In genomic region chr2:75587954-75588587, GRCh38 we compare ENCODE assay signal across 1 cellular context.
TF ChIP-seq lines count a peak whose summit lies in the region.

No MANE protein-coding gene starts in this region.

TF ChIP-seq in GM23338, 12 proteins besides CTCF, POLR2A, EP300 and RAD21 (continued from another document):
- TF ChIP-seq ETS1 (IDR thresholded peaks at IDR 0.05) (no peak), ZNF331 (CRISPR knock-in tag; IDR thresholded peaks at IDR 0.05; ENCODE audit: low read depth) (no peak), POLR2AphosphoS5 (IDR thresholded peaks at IDR 0.05; ENCODE audit: low read depth) (no peak), STAT1 (IDR thresholded peaks at IDR 0.05; ENCODE audit: unreplicated experiment) (no peak), JUNB (IDR thresholded peaks at IDR 0.05; ENCODE audit: unreplicated experiment) (no peak), EZH2phosphoT487 (IDR thresholded peaks at IDR 0.05; ENCODE audit: unreplicated experiment) (no peak)
- TF ChIP-seq, protein P1, sequence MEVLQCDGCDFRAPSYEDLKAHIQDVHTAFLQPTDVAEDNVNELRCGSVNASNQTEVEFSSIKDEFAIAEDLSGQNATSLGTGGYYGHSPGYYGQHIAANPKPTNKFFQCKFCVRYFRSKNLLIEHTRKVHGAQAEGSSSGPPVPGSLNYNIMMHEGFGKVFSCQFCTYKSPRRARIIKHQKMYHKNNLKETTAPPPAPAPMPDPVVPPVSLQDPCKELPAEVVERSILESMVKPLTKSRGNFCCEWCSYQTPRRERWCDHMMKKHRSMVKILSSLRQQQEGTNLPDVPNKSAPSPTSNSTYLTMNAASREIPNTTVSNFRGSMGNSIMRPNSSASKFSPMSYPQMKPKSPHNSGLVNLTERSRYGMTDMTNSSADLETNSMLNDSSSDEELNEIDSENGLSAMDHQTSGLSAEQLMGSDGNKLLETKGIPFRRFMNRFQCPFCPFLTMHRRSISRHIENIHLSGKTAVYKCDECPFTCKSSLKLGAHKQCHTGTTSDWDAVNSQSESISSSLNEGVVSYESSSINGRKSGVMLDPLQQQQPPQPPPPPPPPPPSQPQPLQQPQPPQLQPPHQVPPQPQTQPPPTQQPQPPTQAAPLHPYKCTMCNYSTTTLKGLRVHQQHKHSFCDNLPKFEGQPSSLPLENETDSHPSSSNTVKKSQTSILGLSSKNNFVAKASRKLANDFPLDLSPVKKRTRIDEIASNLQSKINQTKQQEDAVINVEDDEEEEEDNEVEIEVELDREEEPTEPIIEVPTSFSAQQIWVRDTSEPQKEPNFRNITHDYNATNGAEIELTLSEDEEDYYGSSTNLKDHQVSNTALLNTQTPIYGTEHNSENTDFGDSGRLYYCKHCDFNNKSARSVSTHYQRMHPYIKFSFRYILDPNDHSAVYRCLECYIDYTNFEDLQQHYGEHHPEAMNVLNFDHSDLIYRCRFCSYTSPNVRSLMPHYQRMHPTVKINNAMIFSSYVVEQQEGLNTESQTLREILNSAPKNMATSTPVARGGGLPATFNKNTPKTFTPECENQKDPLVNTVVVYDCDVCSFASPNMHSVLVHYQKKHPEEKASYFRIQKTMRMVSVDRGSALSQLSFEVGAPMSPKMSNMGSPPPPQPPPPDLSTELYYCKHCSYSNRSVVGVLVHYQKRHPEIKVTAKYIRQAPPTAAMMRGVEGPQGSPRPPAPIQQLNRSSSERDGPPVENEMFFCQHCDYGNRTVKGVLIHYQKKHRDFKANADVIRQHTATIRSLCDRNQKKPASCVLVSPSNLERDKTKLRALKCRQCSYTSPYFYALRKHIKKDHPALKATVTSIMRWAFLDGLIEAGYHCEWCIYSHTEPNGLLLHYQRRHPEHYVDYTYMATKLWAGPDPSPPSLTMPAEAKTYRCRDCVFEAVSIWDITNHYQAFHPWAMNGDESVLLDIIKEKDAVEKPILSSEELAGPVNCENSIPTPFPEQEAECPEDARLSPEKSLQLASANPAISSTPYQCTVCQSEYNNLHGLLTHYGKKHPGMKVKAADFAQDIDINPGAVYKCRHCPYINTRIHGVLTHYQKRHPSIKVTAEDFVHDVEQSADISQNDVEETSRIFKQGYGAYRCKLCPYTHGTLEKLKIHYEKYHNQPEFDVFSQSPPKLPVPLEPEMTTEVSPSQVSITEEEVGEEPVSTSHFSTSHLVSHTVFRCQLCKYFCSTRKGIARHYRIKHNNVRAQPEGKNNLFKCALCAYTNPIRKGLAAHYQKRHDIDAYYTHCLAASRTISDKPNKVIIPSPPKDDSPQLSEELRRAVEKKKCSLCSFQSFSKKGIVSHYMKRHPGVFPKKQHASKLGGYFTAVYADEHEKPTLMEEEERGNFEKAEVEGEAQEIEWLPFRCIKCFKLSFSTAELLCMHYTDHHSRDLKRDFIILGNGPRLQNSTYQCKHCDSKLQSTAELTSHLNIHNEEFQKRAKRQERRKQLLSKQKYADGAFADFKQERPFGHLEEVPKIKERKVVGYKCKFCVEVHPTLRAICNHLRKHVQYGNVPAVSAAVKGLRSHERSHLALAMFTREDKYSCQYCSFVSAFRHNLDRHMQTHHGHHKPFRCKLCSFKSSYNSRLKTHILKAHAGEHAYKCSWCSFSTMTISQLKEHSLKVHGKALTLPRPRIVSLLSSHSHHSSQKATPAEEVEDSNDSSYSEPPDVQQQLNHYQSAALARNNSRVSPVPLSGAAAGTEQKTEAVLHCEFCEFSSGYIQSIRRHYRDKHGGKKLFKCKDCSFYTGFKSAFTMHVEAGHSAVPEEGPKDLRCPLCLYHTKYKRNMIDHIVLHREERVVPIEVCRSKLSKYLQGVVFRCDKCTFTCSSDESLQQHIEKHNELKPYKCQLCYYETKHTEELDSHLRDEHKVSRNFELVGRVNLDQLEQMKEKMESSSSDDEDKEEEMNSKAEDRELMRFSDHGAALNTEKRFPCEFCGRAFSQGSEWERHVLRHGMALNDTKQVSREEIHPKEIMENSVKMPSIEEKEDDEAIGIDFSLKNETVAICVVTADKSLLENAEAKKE (CRISPR knock-in tag; IDR thresholded peaks at IDR 0.05), result no peak
